14 cellular contexts compared by ENCODE assay signal in the genomic region with DNA sequence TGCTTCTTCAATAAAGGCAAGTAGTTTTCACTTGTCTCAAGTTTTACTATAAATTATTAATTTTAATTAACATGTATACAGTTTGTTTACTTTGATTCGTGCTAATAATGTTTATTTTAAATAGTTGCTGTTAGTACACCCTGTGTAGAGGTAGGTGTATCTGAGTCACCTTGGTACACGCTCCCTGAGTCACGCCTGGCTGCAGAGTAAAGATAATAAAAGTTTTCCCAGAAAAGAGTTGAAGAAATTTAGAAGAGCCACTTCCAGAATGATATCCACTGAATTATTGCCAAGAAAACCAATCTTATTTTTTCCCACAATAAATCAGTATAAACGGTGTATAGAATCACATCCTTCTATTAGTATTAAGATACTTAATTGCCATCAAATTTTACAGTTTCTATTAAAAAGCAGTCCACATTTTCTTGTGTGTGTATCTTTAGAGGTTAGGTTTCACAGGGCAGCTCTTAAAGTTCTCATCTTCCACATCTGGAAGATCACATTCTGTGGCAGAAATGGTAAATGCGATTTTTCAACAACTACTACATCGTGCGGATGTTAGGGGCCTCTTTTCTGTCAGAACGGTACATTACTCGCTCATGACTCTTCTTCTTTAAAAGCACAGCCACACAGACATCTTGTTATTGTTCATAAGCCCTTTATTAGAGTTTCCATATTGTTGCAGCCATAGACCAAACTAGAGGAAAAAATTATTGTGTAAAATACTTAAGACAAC. TPM values are rescaled to one million over a fixed set of nuclear protein-coding genes. Genes with fewer than 3 reads are reported as not detected.
DNase-seq lines count a peak whose midpoint lies in the region; ATAC-seq and TF ChIP-seq lines count a peak whose summit lies in the region.
"Had no signal": no experiment of that assay in that cellular context is flagged by ENCODE, and none has a peak within 500 bp of the region (broad histone marks: within the 10 kb centered on the region; RNA-seq: fewer than 3 reads in every experiment).

No MANE protein-coding gene starts in this region.

- H3K4me1 Mint-ChIP-seq in activated naive CD4-positive, alpha-beta T cell treated with anti-CD3 and anti-CD28 coated beads, Interleukin-2, amount 50 U/mL, for 24 hours: peaks cover 66% of the 10 kb centered on the region
- peaks cover 54% of the 10 kb centered on the region for H3K4me1 Mint-ChIP-seq in activated CD8-positive, alpha-beta T cell treated with anti-CD3 and anti-CD28 coated beads for 36 hours (ENCODE audit: low read depth)
- H3K4me1 Mint-ChIP-seq in stimulated activated naive CD8-positive, alpha-beta T cell treated with anti-CD3 and anti-CD28 coated beads, Interleukin-15, amount 100 ng/mL, for 72 hours: peaks cover 74% of the 10 kb centered on the region

- in situ Hi-C loops in ACHN (cut with HindIII; ENCODE audit: low pct_ligation_motif_present, low pct_unique_long_range_greater_than_20kb, low sequenced_read_pairs): no loop called here

- H3K9me3 ChIP-seq in MM.1S (replicated peaks; ENCODE audit: insufficient read depth, low read length) (no peaks in the 10 kb centered on the region), right cardiac atrium (ENCODE audit: control insufficient read depth, low read length) (no peaks in the 10 kb centered on the region)
- H3K9me3 ChIP-seq: Peyer's patch, vagina had no signal

- H3K27ac ChIP-seq in MM.1S (ENCODE audit: low read length): no peak overlapping the region
- H3K27ac ChIP-seq in right cardiac atrium (ENCODE audit: low read length): no peak overlapping the region
- H3K27ac ChIP-seq: Peyer's patch, vagina had no signal

- no peaks in the 10 kb centered on the region; the same call in 1 of the 2 replicates for H3K79me2 ChIP-seq in MM.1S (ENCODE audit: low read length)

- CTCF ChIA-PET in activated CD8-positive, alpha-beta T cell treated with anti-CD3 and anti-CD28 coated beads for 36 hours (lab: Charles Lee): interaction anchor here (0.9 to 3.0 kb wide), 5 partner anchors 8 to 527 kb away, joined by 3 to 18 read pairs (median 5); no protein-coding TSS in a partner anchor

- POLR2A ChIA-PET in activated CD8-positive, alpha-beta T cell treated with anti-CD3 and anti-CD28 coated beads for 36 hours (lab: Charles Lee): interaction anchor here (0.6 to 2.9 kb wide), 5 partner anchors 16 to 127 kb away, joined by 3 to 8 read pairs (median 3); no protein-coding TSS in a partner anchor

- TF ChIP-seq CTCF in activated CD8-positive, alpha-beta T cell treated with anti-CD3 and anti-CD28 coated beads for 36 hours (IDR thresholded peaks at IDR 0.05): no peak
- no peak for TF ChIP-seq CTCF in MM.1S (IDR thresholded peaks at IDR 0.05; ENCODE audit: low read length)

- no peaks in the 10 kb centered on the region for H3F3A ChIP-seq in MM.1S (ENCODE audit: insufficient read depth, low read length)

- no peaks in the 10 kb centered on the region for H3K9me3 Mint-ChIP-seq in activated naive CD4-positive, alpha-beta T cell treated with anti-CD3 and anti-CD28 coated beads, Interleukin-2, amount 50 U/mL, for 24 hours
- H3K9me3 Mint-ChIP-seq in activated CD8-positive, alpha-beta T cell treated with anti-CD3 and anti-CD28 coated beads for 36 hours: no peaks in the 10 kb centered on the region
- no peaks in the 10 kb centered on the region for H3K9me3 Mint-ChIP-seq in stimulated activated naive CD8-positive, alpha-beta T cell treated with anti-CD3 and anti-CD28 coated beads, Interleukin-15, amount 100 ng/mL, for 72 hours
- H3K9me3 Mint-ChIP-seq: stimulated activated naive B cell treated with anti-CD40 and anti-IgM and Interleukin-4, amounts not matched to agents 10 μg/mL and 1 μg/mL and 100 μg/mL, for 72 hours had no signal

- H3K27ac Mint-ChIP-seq in activated naive CD4-positive, alpha-beta T cell treated with anti-CD3 and anti-CD28 coated beads, Interleukin-2, amount 50 U/mL, for 24 hours: peak overlapping the region; percentile 88
- H3K27ac Mint-ChIP-seq in activated CD8-positive, alpha-beta T cell treated with anti-CD3 and anti-CD28 coated beads for 36 hours: peak overlapping the region; percentile 72
- peak overlapping the region; percentile 92 for H3K27ac Mint-ChIP-seq in stimulated activated naive CD8-positive, alpha-beta T cell treated with anti-CD3 and anti-CD28 coated beads, Interleukin-15, amount 100 ng/mL, for 72 hours
- H3K27ac Mint-ChIP-seq: GM23338; stimulated activated naive B cell treated with anti-CD40 and anti-IgM and Interleukin-4, amounts not matched to agents 10 μg/mL and 1 μg/mL and 100 μg/mL, for 72 hours had no signal

- H3K27me3 Mint-ChIP-seq in activated naive CD4-positive, alpha-beta T cell treated with anti-CD3 and anti-CD28 coated beads, Interleukin-2, amount 50 U/mL, for 24 hours: no peaks in the 10 kb centered on the region
- H3K27me3 Mint-ChIP-seq in activated CD8-positive, alpha-beta T cell treated with anti-CD3 and anti-CD28 coated beads for 36 hours: no peaks in the 10 kb centered on the region
- H3K27me3 Mint-ChIP-seq in stimulated activated naive CD8-positive, alpha-beta T cell treated with anti-CD3 and anti-CD28 coated beads, Interleukin-15, amount 100 ng/mL, for 72 hours: no peaks in the 10 kb centered on the region
- H3K27me3 Mint-ChIP-seq: stimulated activated naive B cell treated with anti-CD40 and anti-IgM and Interleukin-4, amounts not matched to agents 10 μg/mL and 1 μg/mL and 100 μg/mL, for 72 hours had no signal

- 78% methylated on average over 9 of the region's 9 CpGs for WGBS in right cardiac atrium

- no peak overlapping the region for H2AFZ ChIP-seq in MM.1S (ENCODE audit: low read length)
- H2AFZ ChIP-seq: GM23338 had no signal

- peaks cover 32% of the 10 kb centered on the region for H3K36me3 Mint-ChIP-seq in activated naive CD4-positive, alpha-beta T cell treated with anti-CD3 and anti-CD28 coated beads, Interleukin-2, amount 50 U/mL, for 24 hours
- H3K36me3 Mint-ChIP-seq in activated CD8-positive, alpha-beta T cell treated with anti-CD3 and anti-CD28 coated beads for 36 hours (ENCODE audit: low read depth): peaks cover 35% of the 10 kb centered on the region

- H3K4me3 ChIP-seq in MM.1S (ENCODE audit: low read length) (no peak overlapping the region), right cardiac atrium (ENCODE audit: low read length) (no peak overlapping the region)
- H3K4me3 ChIP-seq: GM23338, Peyer's patch, vagina had no signal

- peak; percentile 49 for ATAC-seq in activated CD8-positive, alpha-beta T cell treated with anti-CD3 and anti-CD28 coated beads for 36 hours
- ATAC-seq in stimulated activated naive CD8-positive, alpha-beta T cell treated with anti-CD3 and anti-CD28 coated beads, Interleukin-15, amount 100 ng/mL, for 72 hours: peak; percentile 61
- ATAC-seq in right cardiac atrium: no peak
- ATAC-seq: GM23338; stimulated activated naive B cell treated with anti-CD40 and anti-IgM and Interleukin-4, amounts not matched to agents 10 μg/mL and 1 μg/mL and 100 μg/mL, for 72 hours had no signal

- H3K4me1 ChIP-seq in MM.1S (ENCODE audit: low read length) (no peaks in the 10 kb centered on the region), right cardiac atrium (ENCODE audit: control insufficient read depth, insufficient read depth, low read length) (no peaks in the 10 kb centered on the region)
- H3K4me1 ChIP-seq: Peyer's patch had no signal

- H3K9me2 ChIP-seq in MM.1S (replicated peaks; ENCODE audit: insufficient read depth, low read length): no peaks in the 10 kb centered on the region

- DNase-seq in activated naive CD4-positive, alpha-beta T cell treated with anti-CD3 and anti-CD28 coated beads, Interleukin-2, amount 50 U/mL, for 16 hours: no peak
- no peak for DNase-seq in activated CD8-positive, alpha-beta T cell treated with anti-CD3 and anti-CD28 coated beads for 36 hours
- DNase-seq in kidney glomerular epithelial cell (lab: John Stamatoyannopoulos, UW) (peak; percentile 39), MM.1S (no peak), ACHN (no peak), right cardiac atrium (no peak)
- DNase-seq in stimulated activated naive CD8-positive, alpha-beta T cell treated with anti-CD3 and anti-CD28 coated beads, Interleukin-15, amount 100 ng/mL, for 72 hours: no peak
- DNase-seq: effector memory CD4-positive, alpha-beta T cell; NCI-H2107; Peyer's patch; stimulated activated naive B cell treated with anti-CD40 and anti-IgM and Interleukin-4, amounts not matched to agents 10 μg/mL and 1 μg/mL and 100 μg/mL, for 72 hours had no signal

- intact Hi-C loops in activated CD8-positive, alpha-beta T cell treated with anti-CD3 and anti-CD28 coated beads for 36 hours (cut with micrococcal nuclease): no loop called here
- intact Hi-C loops in right cardiac atrium (cut with DNase I): no loop called here

- no peak overlapping the region for H3K4me2 ChIP-seq in MM.1S (ENCODE audit: low read depth, low read length)
- H3K4me2 ChIP-seq: GM23338 had no signal

- H4K20me1 ChIP-seq in MM.1S (ENCODE audit: insufficient read depth, low read length): no peaks in the 10 kb centered on the region

- H3K36me3 ChIP-seq in MM.1S (replicated peaks; ENCODE audit: insufficient read depth, low read length): 0 out of 2 replicates have a peak, but pooled peaks cover 4% of the 10 kb centered on the region
- H3K36me3 ChIP-seq: Peyer's patch, vagina had no signal

- H3K4me3 Mint-ChIP-seq in activated naive CD4-positive, alpha-beta T cell treated with anti-CD3 and anti-CD28 coated beads, Interleukin-2, amount 50 U/mL, for 24 hours: peak overlapping the region; percentile 35
- no peak overlapping the region for H3K4me3 Mint-ChIP-seq in activated CD8-positive, alpha-beta T cell treated with anti-CD3 and anti-CD28 coated beads for 36 hours
- H3K4me3 Mint-ChIP-seq in stimulated activated naive CD8-positive, alpha-beta T cell treated with anti-CD3 and anti-CD28 coated beads, Interleukin-15, amount 100 ng/mL, for 72 hours: peak overlapping the region in 1 of 2 donors; percentile 49
- H3K4me3 Mint-ChIP-seq: GM23338; stimulated activated naive B cell treated with anti-CD40 and anti-IgM and Interleukin-4, amounts not matched to agents 10 μg/mL and 1 μg/mL and 100 μg/mL, for 72 hours had no signal

- H3K9ac ChIP-seq in MM.1S (ENCODE audit: low read length): no peak overlapping the region

- H3K27me3 ChIP-seq in MM.1S (replicated peaks; ENCODE audit: insufficient read depth, low read length) (no peaks in the 10 kb centered on the region), right cardiac atrium (ENCODE audit: control insufficient read depth, insufficient read depth) (no peaks in the 10 kb centered on the region)
- H3K27me3 ChIP-seq: Peyer's patch, vagina had no signal

RNA-seq across cellular contexts. Expression of a gene that starts 55.4 kb away (rescaled TPM):
- total RNA-seq in activated CD8-positive, alpha-beta T cell treated with anti-CD3 and anti-CD28 coated beads for 36 hours: 10 to 100 TPM; 50.3 to 50.7 TPM
- total RNA-seq in right cardiac atrium: 100 to 1,000 TPM; 137 to 174 (median 154) TPM
- polyA plus RNA-seq in right cardiac atrium: 160 TPM

Comparison
In these comparisons a context has a peak if more than half of its experiments do, and no peak if none do; other contexts are left out.
1. ATAC-seq: peak in activated CD8-positive, alpha-beta T cell treated with anti-CD3 and anti-CD28 coated beads for 36 hours (single experiment) and stimulated activated naive CD8-positive, alpha-beta T cell treated with anti-CD3 and anti-CD28 coated beads, Interleukin-15, amount 100 ng/mL, for 72 hours (single experiment); none in right cardiac atrium (0 of 2).
2. Peak in every context shown above with its lines, with median percentiles within 50 percentile points of each other: H3K27ac Mint-ChIP-seq.